Comparison of ENCODE assay signal across 38 cellular contexts in the genomic region with DNA sequence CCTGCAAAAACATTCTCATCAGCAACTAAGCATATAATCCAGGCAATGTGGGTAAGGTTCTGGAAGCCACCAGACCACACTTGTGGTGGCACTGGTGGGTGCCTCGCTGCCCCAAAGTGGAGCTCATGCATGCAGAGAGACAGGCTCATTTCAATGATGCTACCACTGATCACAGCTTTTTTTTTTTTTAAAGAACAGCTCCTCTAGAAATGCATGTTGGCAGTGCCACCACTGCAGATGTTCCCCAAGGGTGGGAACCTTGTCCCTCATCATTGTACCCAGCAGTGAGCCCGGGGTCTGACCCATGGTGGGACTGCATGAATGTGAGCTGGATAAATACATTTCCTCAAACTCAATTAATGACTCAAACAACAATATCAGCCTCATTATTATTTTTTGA. TPM values are rescaled to one million over a fixed set of nuclear protein-coding genes. Genes with fewer than 3 reads are reported as not detected.
"Had no signal": no experiment of that assay in that cellular context is flagged by ENCODE, and none has a peak within 500 bp of the region (broad histone marks: within the 10 kb centered on the region; RNA-seq: fewer than 3 reads in every experiment).

No MANE protein-coding gene starts in this region.

- H3K27me3 Mint-ChIP-seq: activated B cell treated with CpG ODN at 0.5 μM for 24 hours; activated CD4-positive, alpha-beta memory T cell treated with anti-CD3 and anti-CD28 coated beads for 36 hours; activated CD4-positive, alpha-beta T cell treated with anti-CD3 and anti-CD28 coated beads, Interleukin-2, amount 10 ng/mL, durations not matched to agents 24 days and 14 days; activated CD8-positive, alpha-beta T cell treated with anti-CD3 and anti-CD28 coated beads for 36 hours; activated naive CD8-positive, alpha-beta T cell treated with anti-CD3 and anti-CD28 coated beads for 36 hours; activated T-helper 17 cell treated with anti-CD3 and anti-CD28 coated beads, Interleukin-2, amount 50 U/mL, for 72 hours; brain; central memory CD8-positive, alpha-beta T cell; T-cell had no signal

- H3K27ac Mint-ChIP-seq: activated B cell treated with CpG ODN at 0.5 μM for 24 hours; activated CD4-positive, alpha-beta memory T cell treated with anti-CD3 and anti-CD28 coated beads for 36 hours; activated CD4-positive, alpha-beta T cell treated with anti-CD3 and anti-CD28 coated beads, Interleukin-2, amount 10 ng/mL, durations not matched to agents 24 days and 14 days; activated CD8-positive, alpha-beta T cell treated with anti-CD3 and anti-CD28 coated beads for 36 hours; activated naive CD8-positive, alpha-beta T cell treated with anti-CD3 and anti-CD28 coated beads for 36 hours; activated T-cell treated with anti-CD3 and anti-CD28 coated beads, Interleukin-2, amount 50 U/mL, for 72 hours; activated T-helper 17 cell treated with anti-CD3 and anti-CD28 coated beads, Interleukin-2, amount 50 U/mL, for 72 hours; brain; T-cell; T-helper 2 cell treated with Interferon-gamma antibody and Interleukin-4, amounts not matched to agents 5 μg/mL and 100 μg/mL, for 36 hours had no signal

- H3K4me3 Mint-ChIP-seq: activated B cell treated with CpG ODN at 0.5 μM for 24 hours; activated CD4-positive, alpha-beta memory T cell treated with anti-CD3 and anti-CD28 coated beads for 36 hours; activated CD4-positive, alpha-beta T cell treated with anti-CD3 and anti-CD28 coated beads, Interleukin-2, amount 10 ng/mL, durations not matched to agents 24 days and 14 days; activated CD8-positive, alpha-beta T cell treated with anti-CD3 and anti-CD28 coated beads for 36 hours; activated naive CD8-positive, alpha-beta T cell treated with anti-CD3 and anti-CD28 coated beads for 36 hours; activated T-cell treated with anti-CD3 and anti-CD28 coated beads, Interleukin-2, amount 50 U/mL, for 4 hours; activated T-cell treated with anti-CD3 and anti-CD28 coated beads, Interleukin-2, amount 50 U/mL, for 72 hours; activated T-helper 1 cell treated with anti-CD3 and anti-CD28 coated beads, Interleukin-12 subunit alpha, Interleukin-12 subunit beta, Interleukin-2, Interleukin-4 antibody, amounts not matched to agents 30 ng/mL and 10 ng/mL and 1 ng/mL, durations not matched to agents 14 hours and 24 hours and 36 hours; activated T-helper 17 cell treated with anti-CD3 and anti-CD28 coated beads, Interleukin-2, amount 50 U/mL, for 72 hours; brain; central memory CD8-positive, alpha-beta T cell; T-cell; T-helper 2 cell treated with Interferon-gamma antibody and Interleukin-4, amounts not matched to agents 5 μg/mL and 100 μg/mL, for 36 hours had no signal

- H3K36me3 Mint-ChIP-seq: activated naive CD4-positive, alpha-beta T cell treated with anti-CD3 and anti-CD28 coated beads, Interleukin-2, amount 50 U/mL, for 72 hours had no signal

- H3K27ac ChIP-seq: adrenal gland, ascending aorta, cardiac muscle cell, VCaP had no signal

- DNase-seq: activated B cell treated with CpG ODN at 0.5 μM for 24 hours; activated CD4-positive, alpha-beta memory T cell treated with anti-CD3 and anti-CD28 coated beads for 36 hours; activated CD4-positive, alpha-beta T cell treated with anti-CD3 and anti-CD28 coated beads for 4 hours; activated CD4-positive, alpha-beta T cell treated with anti-CD3 and anti-CD28 coated beads, Interleukin-2, amount 10 ng/mL, durations not matched to agents 24 days and 14 days; activated CD4-positive, alpha-beta T cell treated with anti-CD3 and anti-CD28 coated beads, Interleukin-2, amount 50 U/mL, for 1 hour; activated CD4-positive, alpha-beta T cell treated with anti-CD3 and anti-CD28 coated beads, Interleukin-2, amount 50 U/mL, for 4 hours; activated CD4-positive, CD25-positive, alpha-beta regulatory T cell treated with anti-CD3 and anti-CD28 coated beads, Interleukin-2, amount 50 U/mL, for 72 hours; activated CD8-positive, alpha-beta memory T cell treated with anti-CD3 and anti-CD28 coated beads, Interleukin-2, amount 50 U/mL, for 4 hours; activated CD8-positive, alpha-beta T cell treated with anti-CD3 and anti-CD28 coated beads for 36 hours; activated effector memory CD4-positive, alpha-beta T cell treated with anti-CD3 and anti-CD28 coated beads, Interleukin-2, amount 50 U/mL, for 16 hours; activated gamma-delta T cell treated with Interleukin-2 at 50 U/mL for 16 hours; activated naive CD4-positive, alpha-beta T cell; activated naive CD4-positive, alpha-beta T cell treated with anti-CD3 and anti-CD28 coated beads, Interleukin-2, amount 50 U/mL, for 16 hours; activated naive CD8-positive, alpha-beta T cell treated with anti-CD3 and anti-CD28 coated beads for 36 hours; activated T-cell treated with anti-CD3 and anti-CD28 coated beads for 4 hours; activated T-cell treated with anti-CD3 and anti-CD28 coated beads, Interleukin-2, amount 50 U/mL, for 1 hour; activated T-cell treated with anti-CD3 and anti-CD28 coated beads, Interleukin-2, amount 50 U/mL, for 4 hours; activated T-cell treated with anti-CD3 and anti-CD28 coated beads, Interleukin-2, amount 50 U/mL, for 72 hours; adrenal gland; amniotic stem cell; caudate nucleus; cerebellar nuclear complex; T-cell; T-helper 2 cell; T-helper 9 cell had no signal

- H3K9me3 Mint-ChIP-seq: activated B cell treated with CpG ODN at 0.5 μM for 24 hours; activated CD4-positive, alpha-beta memory T cell treated with anti-CD3 and anti-CD28 coated beads for 36 hours; activated CD4-positive, alpha-beta T cell treated with anti-CD3 and anti-CD28 coated beads, Interleukin-2, amount 10 ng/mL, durations not matched to agents 24 days and 14 days; activated CD8-positive, alpha-beta T cell treated with anti-CD3 and anti-CD28 coated beads for 36 hours; activated naive CD4-positive, alpha-beta T cell treated with anti-CD3 and anti-CD28 coated beads, Interleukin-2, amount 50 U/mL, for 72 hours; activated naive CD8-positive, alpha-beta T cell treated with anti-CD3 and anti-CD28 coated beads for 36 hours; activated T-cell treated with anti-CD3 and anti-CD28 coated beads, Interleukin-2, amount 50 U/mL, for 4 hours; activated T-cell treated with anti-CD3 and anti-CD28 coated beads, Interleukin-2, amount 50 U/mL, for 72 hours; activated T-helper 1 cell treated with anti-CD3 and anti-CD28 coated beads, Interleukin-12 subunit alpha, Interleukin-12 subunit beta, Interleukin-2, Interleukin-4 antibody, amounts not matched to agents 30 ng/mL and 10 ng/mL and 1 ng/mL, durations not matched to agents 14 hours and 24 hours and 36 hours; activated T-helper 17 cell treated with anti-CD3 and anti-CD28 coated beads, Interleukin-2, amount 50 U/mL, for 72 hours; central memory CD8-positive, alpha-beta T cell; T-cell; T-helper 2 cell treated with Interferon-gamma antibody and Interleukin-4, amounts not matched to agents 5 μg/mL and 100 μg/mL, for 36 hours had no signal

- H3K27me3 ChIP-seq: adrenal gland, ascending aorta, cardiac muscle cell had no signal

- H3K4me3 ChIP-seq: adrenal gland, ascending aorta, cardiac muscle cell had no signal

- H3K9me3 ChIP-seq: adrenal gland, ascending aorta had no signal

- H3K4me1 Mint-ChIP-seq: activated naive CD8-positive, alpha-beta T cell treated with anti-CD3 and anti-CD28 coated beads for 36 hours; brain; central memory CD8-positive, alpha-beta T cell had no signal

- H3K4me1 ChIP-seq: adrenal gland, ascending aorta had no signal

- ATAC-seq: activated CD8-positive, alpha-beta T cell treated with anti-CD3 and anti-CD28 coated beads for 36 hours; activated naive CD4-positive, alpha-beta T cell treated with anti-CD3 and anti-CD28 coated beads, Interleukin-2, amount 50 U/mL, for 72 hours; activated T-cell treated with anti-CD3 and anti-CD28 coated beads, Interleukin-2, amount 50 U/mL, for 4 hours; activated T-cell treated with anti-CD3 and anti-CD28 coated beads, Interleukin-2, amount 50 U/mL, for 72 hours; activated T-helper 17 cell treated with anti-CD3 and anti-CD28 coated beads, Interleukin-2, amount 50 U/mL, for 72 hours had no signal

RNA-seq across cellular contexts. Expression of a gene that starts 31.1 kb away (rescaled TPM):
- total RNA-seq: activated B cell treated with CpG ODN at 0.5 μM for 24 hours; activated CD4-positive, alpha-beta memory T cell treated with anti-CD3 and anti-CD28 coated beads for 36 hours; activated CD4-positive, alpha-beta T cell treated with anti-CD3 and anti-CD28 coated beads, Interleukin-2, amount 10 ng/mL, durations not matched to agents 24 days and 14 days; activated CD8-positive, alpha-beta memory T cell treated with anti-CD3 and anti-CD28 coated beads for 36 hours; activated CD8-positive, alpha-beta T cell treated with anti-CD3 and anti-CD28 coated beads for 36 hours; activated naive CD4-positive, alpha-beta T cell treated with anti-CD3 and anti-CD28 coated beads, Interleukin-2, amount 50 U/mL, for 72 hours; activated naive CD8-positive, alpha-beta T cell treated with anti-CD3 and anti-CD28 coated beads for 36 hours; activated T-cell treated with anti-CD3 and anti-CD28 coated beads, Interleukin-2, amount 50 U/mL, for 72 hours; activated T-helper 1 cell treated with anti-CD3 and anti-CD28 coated beads, Interleukin-12 subunit alpha, Interleukin-12 subunit beta, Interleukin-2, Interleukin-4 antibody, amounts not matched to agents 30 ng/mL and 10 ng/mL and 1 ng/mL, durations not matched to agents 14 hours and 24 hours and 36 hours; ascending aorta; bronchial epithelial cell; chondrocyte; T-helper 1 cell treated with Interleukin-12 subunit alpha and Interleukin-12 subunit beta and Interleukin-4 antibody, amounts not matched to agents 30 ng/mL and 1 ng/mL, for 36 hours had no signal
